Comparison of ENCODE assay signal across 18 cellular contexts in the genomic region with DNA sequence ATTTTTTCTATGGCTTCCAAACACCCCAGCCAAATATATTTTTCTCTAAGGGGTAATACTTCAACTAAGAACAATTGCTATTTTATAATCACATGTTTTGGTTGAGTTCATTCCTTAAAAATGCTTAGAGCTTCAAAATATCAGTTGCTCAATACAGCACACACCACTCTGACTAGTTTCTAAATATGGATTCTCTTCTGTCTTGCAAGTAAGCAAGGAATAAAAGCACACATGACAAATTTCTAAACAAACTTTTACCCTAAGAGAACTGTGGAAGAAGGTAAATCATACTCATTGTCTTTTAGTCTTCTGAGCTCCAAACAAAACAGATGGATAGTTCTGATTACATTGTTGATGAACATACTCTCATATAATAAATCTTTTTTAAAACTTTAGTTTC. TPM values are rescaled to one million over a fixed set of nuclear protein-coding genes. Genes with fewer than 3 reads are reported as not detected.
DNase-seq lines count a peak whose midpoint lies in the region; ATAC-seq, FAIRE-seq and TF ChIP-seq lines count a peak whose summit lies in the region.
"Had no signal": no experiment of that assay in that cellular context is flagged by ENCODE, and none has a peak within 500 bp of the region (broad histone marks: within the 10 kb centered on the region; RNA-seq: fewer than 3 reads in every experiment).

No MANE protein-coding gene starts in this region.

- no peak overlapping the region for H3K4me3 Mint-ChIP-seq in progenitor cell of endocrine pancreas (ENCODE audit: low read depth)
- H3K4me3 Mint-ChIP-seq: stimulated activated naive B cell treated with anti-CD40 and anti-IgM and Interleukin-4, amounts not matched to agents 10 μg/mL and 1 μg/mL and 100 μg/mL, for 72 hours had no signal

- peak; percentile 18 for FAIRE-seq in GM18507 (lab: Jason Lieb, UNC)
- FAIRE-seq: TTC549 had no signal

- in situ Hi-C loops in KBM-7 (cut with MboI; ENCODE audit: low pct_unique_long_range_greater_than_20kb, low sequenced_read_pairs), result no loop called here

- DNase-seq in GM18507 (ENCODE audit: extremely low spot score, insufficient read length, low read depth) (no peak), breast epithelium (ENCODE audit: low spot score in 2 of 2) (no peak), smooth muscle cell (lab: John Stamatoyannopoulos, UW; ENCODE audit: unreplicated experiment) (no peak), KBM-7 (no peak), progenitor cell of endocrine pancreas (ENCODE audit: low spot score, unreplicated experiment) (no peak), NCI-H1694 (lab: John Stamatoyannopoulos, UW) (no peak), left colon (no peak)
- DNase-seq: activated naive CD4-positive, alpha-beta T cell treated with anti-CD3 and anti-CD28 coated beads, Interleukin-2, amount 50 U/mL, for 16 hours; hypothalamus; lower lobe of right lung; NCI-H1930; NCI-H82; ovary; SHP77 treated with DMSO at 0.1 percent for 48 hours; stimulated activated CD4-positive, alpha-beta T cell treated with anti-CD3 and anti-CD28 coated beads, Interleukin-4, amount 100 ng/mL, for 1 hour; stimulated activated naive B cell treated with anti-CD40 and anti-IgM and Interleukin-4, amounts not matched to agents 10 μg/mL and 1 μg/mL and 100 μg/mL, for 72 hours had no signal

- TF ChIP-seq CTCF in breast epithelium (IDR thresholded peaks at IDR 0.05), result no peak
- no peak for TF ChIP-seq CTCF in gastroesophageal sphincter (IDR thresholded peaks at IDR 0.05)
- no peak for TF ChIP-seq CTCF in smooth muscle cell (IDR thresholded peaks at IDR 0.05; ENCODE audit: borderline replicate concordance, insufficient read depth, poor library complexity, severe bottlenecking)
- TF ChIP-seq CTCF in progenitor cell of endocrine pancreas (IDR thresholded peaks at IDR 0.05; ENCODE audit: unreplicated experiment), result no peak

- H3K27ac Mint-ChIP-seq in progenitor cell of endocrine pancreas, result no peak overlapping the region
- H3K27ac Mint-ChIP-seq: stimulated activated naive B cell treated with anti-CD40 and anti-IgM and Interleukin-4, amounts not matched to agents 10 μg/mL and 1 μg/mL and 100 μg/mL, for 72 hours had no signal

- TF ChIP-seq POLR2A in breast epithelium (IDR thresholded peaks at IDR 0.05) (no peak), gastroesophageal sphincter (IDR thresholded peaks at IDR 0.05) (no peak)

- no peaks in the 10 kb centered on the region for H3K27me3 ChIP-seq in breast epithelium
- no peaks in the 10 kb centered on the region for H3K27me3 ChIP-seq in gastroesophageal sphincter
- H3K27me3 ChIP-seq in smooth muscle cell (ENCODE audit: low read depth), result no peaks in the 10 kb centered on the region
- H3K27me3 ChIP-seq: ovary had no signal

- H3K27ac ChIP-seq in breast epithelium, result peak overlapping the region; percentile 11 to 69
- peak overlapping the region; percentile 18 to 77 (median 68) for H3K27ac ChIP-seq in gastroesophageal sphincter
- no peak overlapping the region for H3K27ac ChIP-seq in smooth muscle cell (ENCODE audit: low read depth)
- H3K27ac ChIP-seq: lower lobe of right lung had no signal

- peaks cover 15% of the 10 kb centered on the region for H3K36me3 Mint-ChIP-seq in progenitor cell of endocrine pancreas (ENCODE audit: insufficient read depth)

- TF ChIP-seq EP300 in gastroesophageal sphincter (IDR thresholded peaks at IDR 0.05), result no peak

- ATAC-seq in gastroesophageal sphincter, result peak; percentile 90
- ATAC-seq in left colon, result no peak
- ATAC-seq: lower lobe of right lung; stimulated activated naive B cell treated with anti-CD40 and anti-IgM and Interleukin-4, amounts not matched to agents 10 μg/mL and 1 μg/mL and 100 μg/mL, for 72 hours had no signal

- no peaks in the 10 kb centered on the region for H3K79me2 ChIP-seq in smooth muscle cell (ENCODE audit: low read depth)

- intact Hi-C loops in breast epithelium (cut with DNase I; ENCODE audit: low total_unique reads), result loop anchor here (2.0 kb wide), 1 partner anchor 47 kb away; no protein-coding TSS in a partner anchor
- intact Hi-C loops in left colon (cut with DNase I, micrococcal nuclease), result no loop called here

- H3K9me3 ChIP-seq in breast epithelium (no peaks in the 10 kb centered on the region), gastroesophageal sphincter (no peaks in the 10 kb centered on the region), smooth muscle cell (replicated peaks; ENCODE audit: low read depth) (no peaks in the 10 kb centered on the region)
- H3K9me3 ChIP-seq: lower lobe of right lung, ovary had no signal

- no peaks in the 10 kb centered on the region for H3F3A ChIP-seq in smooth muscle cell (ENCODE audit: low read depth)

- H4K20me1 ChIP-seq in smooth muscle cell (ENCODE audit: low read depth), result no peaks in the 10 kb centered on the region

- no peak overlapping the region for H3K4me3 ChIP-seq in breast epithelium
- no peak overlapping the region for H3K4me3 ChIP-seq in gastroesophageal sphincter
- H3K4me3 ChIP-seq in smooth muscle cell, result no peak overlapping the region
- H3K4me3 ChIP-seq: lower lobe of right lung, ovary had no signal

- H3K4me2 ChIP-seq in smooth muscle cell, result peak overlapping the region; percentile 7

- H3K9ac ChIP-seq in smooth muscle cell (ENCODE audit: low read depth), result no peak overlapping the region

- H3K36me3 ChIP-seq in breast epithelium (no peaks in the 10 kb centered on the region), gastroesophageal sphincter (peaks cover 2 to 36% of the 10 kb centered on the region in 2 donors), smooth muscle cell (ENCODE audit: low read depth) (no peaks in the 10 kb centered on the region)
- H3K36me3 ChIP-seq: lower lobe of right lung, ovary had no signal

- H3K4me1 ChIP-seq in breast epithelium (no peaks in the 10 kb centered on the region), gastroesophageal sphincter (peaks cover 17 to 87% (median 29%) of the 10 kb centered on the region in 3 donors), smooth muscle cell (ENCODE audit: low read depth) (no peaks in the 10 kb centered on the region)

- H3K27me3 Mint-ChIP-seq in progenitor cell of endocrine pancreas, result no peaks in the 10 kb centered on the region
- H3K27me3 Mint-ChIP-seq: stimulated activated naive B cell treated with anti-CD40 and anti-IgM and Interleukin-4, amounts not matched to agents 10 μg/mL and 1 μg/mL and 100 μg/mL, for 72 hours had no signal

- H3K4me1 Mint-ChIP-seq in progenitor cell of endocrine pancreas (ENCODE audit: low read depth), result no peaks in the 10 kb centered on the region

- no peak overlapping the region for H2AFZ ChIP-seq in smooth muscle cell (ENCODE audit: low read depth)

- no peaks in the 10 kb centered on the region for H3K9me3 Mint-ChIP-seq in progenitor cell of endocrine pancreas (ENCODE audit: low read depth)
- H3K9me3 Mint-ChIP-seq: stimulated activated naive B cell treated with anti-CD40 and anti-IgM and Interleukin-4, amounts not matched to agents 10 μg/mL and 1 μg/mL and 100 μg/mL, for 72 hours had no signal

RNA-seq across cellular contexts. Expression of a gene that starts 27.2 kb away (rescaled TPM):
- 100 to 1,000 TPM in 1 of 3 donors, 10 to 100 TPM in 2; 55.1 to 229 (median 77.4) TPM for total RNA-seq in breast epithelium
- 100 to 1,000 TPM; 440 to 611 (median 501) TPM for total RNA-seq in gastroesophageal sphincter
- total RNA-seq in smooth muscle cell, result 67.6 and 94.3 TPM in 2 replicates
- 60.6 and 74.5 TPM in 2 replicates for polyA plus RNA-seq in smooth muscle cell
- 46.9 and 49.9 TPM in 2 replicates for total RNA-seq in progenitor cell of endocrine pancreas
- 100 to 1,000 TPM in 1 of 2 donors, 10 to 100 TPM in 1; 70.0 to 135 TPM for total RNA-seq in left colon
